ENCODE assay signal across 8 cellular contexts in genomic region chr1:8422439-8423133, GRCh38.
A peak's percentile ranks its signal among the peaks of the same experiment; 100 is the strongest.
DNase-seq lines count a peak whose midpoint lies in the region; ATAC-seq and TF ChIP-seq lines count a peak whose summit lies in the region.

No MANE protein-coding gene starts in this region.

- intact Hi-C loops in left ventricle myocardium inferior (cut with micrococcal nuclease): no loop called here

- H3K27ac ChIP-seq in left ventricle myocardium inferior (replicated peaks) (peak overlapping the region; percentile 98), skeletal muscle tissue (ENCODE audit: low read depth, low read length) (peak overlapping the region; percentile 95)

- DNase-seq in HT-29 (ENCODE audit: low spot score) (peak; percentile 48), left ventricle myocardium inferior (no peak), SHP77 treated with DMSO at 0.1 percent for 48 hours (lab: John Stamatoyannopoulos, UW) (no peak)
- peak; percentile 48 for DNase-seq in activated T-cell treated with anti-CD3 and anti-CD28 coated beads, Interleukin-2, amount 50 U/mL, for 24 hours
- no peak for DNase-seq in activated CD4-positive, CD25-positive, alpha-beta regulatory T cell treated with anti-CD3 and anti-CD28 coated beads, Interleukin-2, amount 50 U/mL, for 72 hours
- DNase-seq in stimulated activated effector memory CD8-positive, alpha-beta T cell treated with anti-CD3 and anti-CD28 coated beads, Interleukin-12 subunit alpha, Interleukin-12 subunit beta, amount 100 ng/mL, for 72 hours (ENCODE audit: low spot score in 2 of 2): no peak

- peaks cover 18% of the 10 kb centered on the region for H3K36me3 ChIP-seq in left ventricle myocardium inferior
- H3K36me3 ChIP-seq in skeletal muscle tissue (ENCODE audit: control insufficient read depth in 3 of 3, insufficient read depth in 3 of 3, low read length in 3 of 3): peaks cover 0 to 5% (median 4%) of the 10 kb centered on the region in 3 donors

- H3K9ac ChIP-seq in skeletal muscle tissue (ENCODE audit: low read depth in 1 of 3, low read length in 3 of 3): peak overlapping the region; percentile 95 to 97 (median 96)

- H3K9me3 Mint-ChIP-seq in activated T-cell treated with anti-CD3 and anti-CD28 coated beads, Interleukin-2, amount 50 U/mL, for 24 hours: no peaks in the 10 kb centered on the region
- no peaks in the 10 kb centered on the region for H3K9me3 Mint-ChIP-seq in stimulated activated effector memory CD8-positive, alpha-beta T cell treated with anti-CD3 and anti-CD28 coated beads, Interleukin-12 subunit alpha, Interleukin-12 subunit beta, amount 100 ng/mL, for 72 hours

- peak; percentile 8 for TF ChIP-seq CTCF in left ventricle myocardium inferior (IDR thresholded peaks at IDR 0.05; ENCODE audit: borderline replicate concordance)

- H3K27ac Mint-ChIP-seq in activated T-cell treated with anti-CD3 and anti-CD28 coated beads, Interleukin-2, amount 50 U/mL, for 24 hours: no peak overlapping the region
- no peak overlapping the region for H3K27ac Mint-ChIP-seq in stimulated activated effector memory CD8-positive, alpha-beta T cell treated with anti-CD3 and anti-CD28 coated beads, Interleukin-12 subunit alpha, Interleukin-12 subunit beta, amount 100 ng/mL, for 72 hours

- H3K9me3 ChIP-seq in left ventricle myocardium inferior (replicated peaks): no peaks in the 10 kb centered on the region
- no peaks in the 10 kb centered on the region for H3K9me3 ChIP-seq in skeletal muscle tissue (ENCODE audit: control insufficient read depth in 3 of 3, low read length in 3 of 3)

- no peak overlapping the region for H3K4me3 Mint-ChIP-seq in activated T-cell treated with anti-CD3 and anti-CD28 coated beads, Interleukin-2, amount 50 U/mL, for 24 hours
- H3K4me3 Mint-ChIP-seq in stimulated activated effector memory CD8-positive, alpha-beta T cell treated with anti-CD3 and anti-CD28 coated beads, Interleukin-12 subunit alpha, Interleukin-12 subunit beta, amount 100 ng/mL, for 72 hours: no peak overlapping the region

- H3K27me3 ChIP-seq in left ventricle myocardium inferior (ENCODE audit: low read depth) (no peaks in the 10 kb centered on the region), skeletal muscle tissue (ENCODE audit: control insufficient read depth in 3 of 3, insufficient read depth in 3 of 3, low read length in 3 of 3) (no peaks in the 10 kb centered on the region)

- H3K4me3 ChIP-seq in left ventricle myocardium inferior (peak overlapping the region; percentile 84), skeletal muscle tissue (ENCODE audit: low read length in 3 of 3) (peak overlapping the region; percentile 89 to 92 (median 92))

- peaks cover 42% of the 10 kb centered on the region for H3K4me1 Mint-ChIP-seq in activated T-cell treated with anti-CD3 and anti-CD28 coated beads, Interleukin-2, amount 50 U/mL, for 24 hours (ENCODE audit: low read depth)
- peaks cover 49% of the 10 kb centered on the region for H3K4me1 Mint-ChIP-seq in stimulated activated effector memory CD8-positive, alpha-beta T cell treated with anti-CD3 and anti-CD28 coated beads, Interleukin-12 subunit alpha, Interleukin-12 subunit beta, amount 100 ng/mL, for 72 hours

- no peaks in the 10 kb centered on the region for H3K27me3 Mint-ChIP-seq in activated T-cell treated with anti-CD3 and anti-CD28 coated beads, Interleukin-2, amount 50 U/mL, for 24 hours

- H3K4me1 ChIP-seq in left ventricle myocardium inferior (peaks cover 90% of the 10 kb centered on the region), skeletal muscle tissue (ENCODE audit: control insufficient read depth in 3 of 3, insufficient read depth in 3 of 3, low read length in 3 of 3) (peaks cover 52 to 70% (median 64%) of the 10 kb centered on the region in 3 donors)

- no peak for ATAC-seq in GM21515 (IDR thresholded peaks at IDR 0.05; ENCODE audit: unreplicated experiment)
- no peak for ATAC-seq in stimulated activated effector memory CD8-positive, alpha-beta T cell treated with anti-CD3 and anti-CD28 coated beads, Interleukin-12 subunit alpha, Interleukin-12 subunit beta, amount 100 ng/mL, for 72 hours

- H3K36me3 Mint-ChIP-seq in activated T-cell treated with anti-CD3 and anti-CD28 coated beads, Interleukin-2, amount 50 U/mL, for 24 hours (ENCODE audit: low read depth): no peaks in the 10 kb centered on the region
- peaks cover 19% of the 10 kb centered on the region for H3K36me3 Mint-ChIP-seq in stimulated activated effector memory CD8-positive, alpha-beta T cell treated with anti-CD3 and anti-CD28 coated beads, Interleukin-12 subunit alpha, Interleukin-12 subunit beta, amount 100 ng/mL, for 72 hours

Comparison
In these comparisons a context has a peak if more than half of its experiments do, and no peak if none do; other contexts are left out.
1. DNase-seq: peak in HT-29 (single experiment) and activated T-cell treated with anti-CD3 and anti-CD28 coated beads, Interleukin-2, amount 50 U/mL, for 24 hours (single experiment); none in left ventricle myocardium inferior (single experiment), activated CD4-positive, CD25-positive, alpha-beta regulatory T cell treated with anti-CD3 and anti-CD28 coated beads, Interleukin-2, amount 50 U/mL, for 72 hours (single experiment), SHP77 treated with DMSO at 0.1 percent for 48 hours (single experiment) and stimulated activated effector memory CD8-positive, alpha-beta T cell treated with anti-CD3 and anti-CD28 coated beads, Interleukin-12 subunit alpha, Interleukin-12 subunit beta, amount 100 ng/mL, for 72 hours (0 of 2).